ENCODE assay signal across 36 cellular contexts in the genomic region with DNA sequence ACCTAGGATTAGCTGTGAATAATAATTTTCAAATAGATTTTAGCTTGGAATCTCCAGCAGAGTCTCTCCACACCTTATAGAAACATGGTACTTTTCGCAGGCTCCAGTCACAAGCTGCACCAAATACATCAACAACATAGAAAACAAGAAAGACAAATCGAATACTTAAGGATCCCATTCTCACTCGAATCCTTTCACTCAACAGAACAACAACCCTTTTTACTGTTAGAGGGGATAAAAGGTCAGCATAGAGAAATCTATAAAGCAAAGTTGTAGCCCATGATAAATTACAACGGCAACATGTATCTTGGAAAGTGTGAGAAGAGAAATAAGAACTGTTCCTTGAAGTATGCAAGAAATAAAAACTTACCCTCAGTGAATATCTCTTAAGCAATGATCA. TPM values are rescaled to one million over a fixed set of nuclear protein-coding genes. Genes with fewer than 3 reads are reported as not detected.
"Had no signal": no experiment of that assay in that cellular context is flagged by ENCODE, and none has a peak within 500 bp of the region (broad histone marks: within the 10 kb centered on the region; RNA-seq: fewer than 3 reads in every experiment).

No MANE protein-coding gene starts in this region.

- H3K36me3 ChIP-seq: Peyer's patch had no signal

- H3K27me3 ChIP-seq: SJSA1 had no signal

- H3K9ac ChIP-seq: SK-N-SH had no signal

- FAIRE-seq: astrocyte, bronchial epithelial cell, K562, TTC549 had no signal

- H3K9me3 Mint-ChIP-seq: T-helper 2 cell treated with Interferon-gamma antibody and Interleukin-4, amounts not matched to agents 5 μg/mL and 100 μg/mL, for 36 hours; WTC11 had no signal

- H3K4me3 Mint-ChIP-seq: activated CD4-positive, alpha-beta T cell treated with anti-CD3 and anti-CD28 coated beads for 36 hours; activated CD8-positive, alpha-beta T cell treated with anti-CD3 and anti-CD28 coated beads for 36 hours; activated naive CD8-positive, alpha-beta T cell treated with anti-CD3 and anti-CD28 coated beads, Interleukin-2, amount 10 ng/mL, durations not matched to agents 7 days and 5 days; activated T-cell treated with anti-CD3 and anti-CD28 coated beads, Interleukin-2, amount 50 U/mL, for 72 hours; activated T-helper 17 cell treated with anti-CD3 and anti-CD28 coated beads, Interleukin-2, amount 50 U/mL, for 72 hours; T-helper 1 cell treated with Interleukin-12 subunit alpha and Interleukin-12 subunit beta and Interleukin-4 antibody, amounts not matched to agents 30 μg/mL and 1 μg/mL, for 36 hours; T-helper 2 cell treated with Interferon-gamma antibody and Interleukin-4, amounts not matched to agents 5 μg/mL and 100 μg/mL, for 36 hours; WTC11 had no signal

- H3K4me2 ChIP-seq: SK-N-SH had no signal

- H3K27ac Mint-ChIP-seq: activated CD4-positive, alpha-beta T cell treated with anti-CD3 and anti-CD28 coated beads for 36 hours; activated CD8-positive, alpha-beta T cell treated with anti-CD3 and anti-CD28 coated beads for 36 hours; activated naive CD8-positive, alpha-beta T cell treated with anti-CD3 and anti-CD28 coated beads, Interleukin-2, amount 10 ng/mL, durations not matched to agents 7 days and 5 days; activated T-cell treated with anti-CD3 and anti-CD28 coated beads, Interleukin-2, amount 50 U/mL, for 72 hours; activated T-helper 17 cell treated with anti-CD3 and anti-CD28 coated beads, Interleukin-2, amount 50 U/mL, for 72 hours; T-helper 1 cell treated with Interleukin-12 subunit alpha and Interleukin-12 subunit beta and Interleukin-4 antibody, amounts not matched to agents 30 μg/mL and 1 μg/mL, for 36 hours; T-helper 2 cell treated with Interferon-gamma antibody and Interleukin-4, amounts not matched to agents 5 μg/mL and 100 μg/mL, for 36 hours; WTC11 had no signal

- H3K9me3 ChIP-seq: body of pancreas, Peyer's patch, SJSA1, SK-N-SH had no signal

- ATAC-seq: activated CD4-positive, alpha-beta T cell treated with anti-CD3 and anti-CD28 coated beads for 36 hours; activated CD4-positive, CD25-positive, alpha-beta regulatory T cell treated with anti-CD3 and anti-CD28 coated beads, Interleukin-2, amount 50 U/mL, for 24 hours; activated CD8-positive, alpha-beta T cell treated with anti-CD3 and anti-CD28 coated beads for 36 hours; activated T-cell treated with anti-CD3 and anti-CD28 coated beads, Interleukin-2, amount 50 U/mL, for 72 hours; activated T-helper 17 cell treated with anti-CD3 and anti-CD28 coated beads, Interleukin-2, amount 50 U/mL, for 72 hours; body of pancreas; K562; PC-3 had no signal

- H3K36me3 Mint-ChIP-seq: WTC11 had no signal

- H3K4me3 ChIP-seq: body of pancreas, K562, Peyer's patch, SJSA1 had no signal

- H3K27ac ChIP-seq: body of pancreas, Peyer's patch, SJSA1 had no signal

- H3K4me1 Mint-ChIP-seq: activated T-helper 17 cell treated with anti-CD3 and anti-CD28 coated beads, Interleukin-2, amount 50 U/mL, for 72 hours had no signal

- DNase-seq: activated CD4-positive, alpha-beta T cell treated with anti-CD3 and anti-CD28 coated beads for 36 hours; activated CD4-positive, alpha-beta T cell treated with anti-CD3 and anti-CD28 coated beads, Interleukin-2, amount 50 U/mL, for 1 hour; activated CD8-positive, alpha-beta T cell treated with anti-CD3 and anti-CD28 coated beads for 36 hours; activated effector memory CD4-positive, alpha-beta T cell treated with anti-CD3 and anti-CD28 coated beads, Interleukin-2, amount 50 U/mL, for 16 hours; activated naive CD4-positive, alpha-beta T cell; activated naive CD4-positive, alpha-beta T cell treated with anti-CD3 and anti-CD28 coated beads, Interleukin-2, amount 50 U/mL, for 16 hours; activated naive CD8-positive, alpha-beta T cell treated with anti-CD3 and anti-CD28 coated beads, Interleukin-2, amount 10 ng/mL, durations not matched to agents 7 days and 5 days; activated T-cell treated with anti-CD3 and anti-CD28 coated beads, Interleukin-2, amount 50 U/mL, for 1 hour; activated T-cell treated with anti-CD3 and anti-CD28 coated beads, Interleukin-2, amount 50 U/mL, for 72 hours; body of pancreas; caudate nucleus; NCI-H187; NCI-H2029 treated with DMSO at 0.1 percent for 48 hours; NCI-H2107; NCI-H2171; NCI-H510A; NCI-H526; NCI-H748 treated with DMSO at 0.1 percent for 48 hours; NK-92 treated with Interleukin-12 subunit alpha and Interleukin-12 subunit beta, amount 100 ng/mL, for 24 hours; PC-3; Peyer's patch; RPMI8226; SHP77 treated with DMSO at 0.1 percent for 48 hours; SK-N-SH had no signal

RNA-seq across cellular contexts. Expression of gene DLX6, which starts 8.2 kb away (rescaled TPM):
- total RNA-seq: activated CD4-positive, alpha-beta T cell treated with anti-CD3 and anti-CD28 coated beads for 36 hours; activated CD8-positive, alpha-beta memory T cell treated with anti-CD3 and anti-CD28 coated beads for 36 hours; activated CD8-positive, alpha-beta T cell treated with anti-CD3 and anti-CD28 coated beads for 36 hours; activated naive CD8-positive, alpha-beta T cell treated with anti-CD3 and anti-CD28 coated beads, Interleukin-2, amount 10 ng/mL, durations not matched to agents 7 days and 5 days; activated T-cell treated with anti-CD3 and anti-CD28 coated beads, Interleukin-2, amount 50 U/mL, for 72 hours; activated T-helper 17 cell treated with anti-CD3 and anti-CD28 coated beads, Interleukin-2, amount 50 U/mL, for 72 hours; body of pancreas; bronchial epithelial cell; K562; PC-3; Peyer's patch had no signal
- polyA plus RNA-seq: adipose tissue, K562 had no signal

RNA-seq across cellular contexts. Expression of gene DLX5, which starts 11.1 kb away (rescaled TPM):
- total RNA-seq: activated CD4-positive, alpha-beta T cell treated with anti-CD3 and anti-CD28 coated beads for 36 hours; activated CD8-positive, alpha-beta memory T cell treated with anti-CD3 and anti-CD28 coated beads for 36 hours; activated CD8-positive, alpha-beta T cell treated with anti-CD3 and anti-CD28 coated beads for 36 hours; activated naive CD8-positive, alpha-beta T cell treated with anti-CD3 and anti-CD28 coated beads, Interleukin-2, amount 10 ng/mL, durations not matched to agents 7 days and 5 days; activated T-cell treated with anti-CD3 and anti-CD28 coated beads, Interleukin-2, amount 50 U/mL, for 72 hours; activated T-helper 17 cell treated with anti-CD3 and anti-CD28 coated beads, Interleukin-2, amount 50 U/mL, for 72 hours; body of pancreas; bronchial epithelial cell; K562; Peyer's patch; WTC11 had no signal
- polyA plus RNA-seq: K562, SK-N-SH had no signal
